1 cellular context compared by ENCODE assay signal in the genomic region with DNA sequence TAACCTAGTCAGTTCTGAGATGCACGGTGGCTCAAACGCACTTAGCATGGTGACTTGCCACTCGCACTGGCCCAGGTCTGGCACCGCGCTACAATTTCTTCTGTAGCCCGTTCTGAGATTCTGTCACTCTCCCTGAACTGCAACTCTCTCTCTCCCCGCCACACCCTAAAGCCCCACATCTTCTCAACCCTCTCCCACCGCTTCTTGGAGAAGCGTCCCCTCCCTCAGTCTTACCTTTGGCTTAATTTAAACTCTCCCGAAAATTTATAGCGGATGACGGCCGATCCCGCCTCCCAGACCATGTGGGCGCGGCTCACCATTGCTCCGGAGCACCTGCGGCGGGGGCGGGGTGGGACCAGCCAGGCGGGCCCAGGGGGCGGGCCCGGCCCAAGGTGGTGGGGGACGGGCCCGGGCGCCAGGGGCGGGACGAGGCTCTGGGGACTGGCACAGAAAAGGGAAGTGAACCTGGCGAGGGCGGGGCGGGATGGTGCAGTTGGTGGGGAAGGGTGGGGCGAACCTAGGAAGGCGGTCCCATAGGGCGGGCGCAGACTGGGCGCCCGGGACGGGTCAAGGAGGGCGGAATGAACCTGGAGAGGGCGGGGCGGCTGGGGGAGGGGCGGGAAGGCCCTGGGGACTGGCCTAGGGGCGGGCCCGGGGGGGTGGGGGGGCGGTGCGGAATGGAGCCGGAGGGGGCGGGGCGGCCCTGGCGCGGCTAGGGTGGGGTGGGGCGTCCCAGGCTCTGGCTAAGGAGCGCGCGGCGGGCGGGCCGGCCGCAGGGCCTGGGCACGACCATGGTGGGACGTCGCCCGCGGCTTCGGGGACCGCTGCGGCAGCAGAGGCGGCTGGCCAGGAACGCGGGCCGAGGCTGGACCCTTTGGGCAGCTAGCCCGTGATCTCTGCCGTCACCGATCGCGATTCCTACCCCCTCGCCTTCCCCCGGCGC.
TF ChIP-seq lines count a peak whose summit lies in the region.

Gene MAP3K21, plus strand, starts transcription at position 730 of the 943 bp plus-strand sequence. CDS start 305 bp downstream, outside the sequence.

TF ChIP-seq in SK-N-SH, 30 proteins besides CTCF, POLR2A, EP300 and RAD21 (continued from another document):
- TF ChIP-seq PBX3 (IDR thresholded peaks at IDR 0.05) = no peak
- TF ChIP-seq FOSL2 (IDR thresholded peaks at IDR 0.05; ENCODE audit: borderline replicate concordance, low read depth) = no peak
- TF ChIP-seq RFX5 (IDR thresholded peaks at IDR 0.05; ENCODE audit: low read length) = no peak
- TF ChIP-seq TCF12 (IDR thresholded peaks at IDR 0.05) = no peak
- TF ChIP-seq GABPA (IDR thresholded peaks at IDR 0.05; ENCODE audit: low read depth) = no peak
- no peak for TF ChIP-seq USF2 (IDR thresholded peaks at IDR 0.05; ENCODE audit: borderline replicate concordance, low read depth, low read length)
